Comparison of ENCODE assay signal across 9 cellular contexts in the genomic region with DNA sequence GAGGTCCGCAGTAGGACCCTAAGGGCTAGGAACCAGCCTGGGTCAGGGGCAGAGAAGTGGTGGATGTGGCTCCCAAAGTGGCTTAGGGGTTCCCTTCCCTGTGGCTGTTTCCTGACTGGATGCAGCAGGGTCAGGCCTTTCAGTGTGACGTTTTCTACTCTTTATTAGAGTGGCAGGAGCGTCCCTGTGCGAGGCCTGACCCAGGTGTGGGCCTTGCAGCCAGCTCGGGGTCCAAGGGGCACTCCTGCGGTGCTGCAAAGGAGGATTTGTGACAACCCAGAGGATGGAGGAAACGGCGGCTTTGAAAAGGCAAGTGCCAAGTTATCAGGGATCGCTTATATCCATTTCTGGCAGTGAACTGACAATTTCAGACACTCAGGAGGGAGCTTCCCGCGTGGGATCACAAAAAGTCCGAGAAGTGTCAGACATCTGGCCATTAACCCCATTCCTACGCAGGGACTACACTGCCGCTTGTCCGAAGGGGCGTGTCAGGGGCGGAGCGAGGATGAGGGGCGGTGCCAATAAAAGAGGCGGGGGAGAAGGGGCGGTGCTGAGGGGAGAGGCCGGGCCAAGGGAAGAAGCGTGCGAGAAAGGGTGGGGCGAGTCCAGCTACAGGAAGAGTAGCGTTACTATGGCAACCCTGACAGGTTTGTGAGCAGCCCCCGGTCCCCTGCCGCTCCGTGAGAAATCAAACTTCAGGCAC.
DNase-seq lines count a peak whose midpoint lies in the region; ATAC-seq, FAIRE-seq and TF ChIP-seq lines count a peak whose summit lies in the region.
"Had no signal": no experiment of that assay in that cellular context is flagged by ENCODE, and none has a peak within 500 bp of the region (broad histone marks: within the 10 kb centered on the region; RNA-seq: fewer than 3 reads in every experiment).

No MANE protein-coding gene starts in this region.

- peak overlapping the region; percentile 77 for H3K4me3 Mint-ChIP-seq in activated CD4-positive, alpha-beta memory T cell treated with anti-CD3 and anti-CD28 coated beads, Interleukin-2, amount 10 ng/mL, durations not matched to agents 7 days and 5 days
- peak overlapping the region; percentile 37 for H3K4me3 Mint-ChIP-seq in endothelial cell (ENCODE audit: unreplicated experiment)
- no peak overlapping the region for H3K4me3 Mint-ChIP-seq in GM23338

- H3K36me3 Mint-ChIP-seq in activated CD4-positive, alpha-beta memory T cell treated with anti-CD3 and anti-CD28 coated beads, Interleukin-2, amount 10 ng/mL, durations not matched to agents 7 days and 5 days (ENCODE audit: low read depth) = peaks cover 6% of the 10 kb centered on the region
- peaks cover 6% of the 10 kb centered on the region for H3K36me3 Mint-ChIP-seq in endothelial cell (ENCODE audit: low read depth, unreplicated experiment)
- H3K36me3 Mint-ChIP-seq in GM23338 (ENCODE audit: low read depth) = peaks cover 46% of the 10 kb centered on the region

- H3K9me2 ChIP-seq in GM23338 (ENCODE audit: insufficient read depth) = no peaks in the 10 kb centered on the region

- H3F3A ChIP-seq in GM23338 (replicated peaks; ENCODE audit: low read depth) = no peaks in the 10 kb centered on the region

- CTCF ChIA-PET in activated CD4-positive, alpha-beta memory T cell treated with anti-CD3 and anti-CD28 coated beads, Interleukin-2, amount 10 ng/mL, durations not matched to agents 7 days and 5 days (lab: Charles Lee) = interaction anchor here (1.5 kb wide), 1 partner anchor 26 kb away, joined by 4 read pairs; no protein-coding TSS in a partner anchor

- POLR2A ChIA-PET in activated CD4-positive, alpha-beta memory T cell treated with anti-CD3 and anti-CD28 coated beads, Interleukin-2, amount 10 ng/mL, durations not matched to agents 7 days and 5 days (lab: Charles Lee) = interaction anchor here (1.0 kb wide), 1 partner anchor 26 kb away, joined by 4 read pairs; no protein-coding TSS in a partner anchor

- H3K4me3 ChIP-seq in transverse colon (peak overlapping the region in 3 of 4 donors; percentile 37 to 66 (median 56)), GM23338 (no peak overlapping the region)

- no peak overlapping the region for H2AFZ ChIP-seq in GM23338

- no peaks in the 10 kb centered on the region for H3K79me2 ChIP-seq in GM23338 (replicated peaks; ENCODE audit: insufficient read depth)

- H3K4me2 ChIP-seq in GM23338 = no peak overlapping the region

- H3K27ac ChIP-seq in transverse colon (peak overlapping the region in 3 of 4 donors; percentile 59 to 76 (median 59)), GM23338 (ENCODE audit: low read depth) (no peak overlapping the region)

- H3K4me1 ChIP-seq in transverse colon = peaks cover 0 to 6% (median 2%) of the 10 kb centered on the region in 4 donors
- no peaks in the 10 kb centered on the region for H3K4me1 ChIP-seq in GM23338 (ENCODE audit: insufficient read depth)

- H4K20me1 ChIP-seq in GM23338 (replicated peaks; ENCODE audit: insufficient read depth) = no peaks in the 10 kb centered on the region

- TF ChIP-seq EP300 in transverse colon (IDR thresholded peaks at IDR 0.05; ENCODE audit: low read depth) = no peak

- H3K27me3 ChIP-seq in transverse colon (no peaks in the 10 kb centered on the region), GM23338 (ENCODE audit: insufficient read depth) (no peaks in the 10 kb centered on the region)

- WGBS in transverse colon (ENCODE audit: low coverage in 1 of 2), 2 donors = 60% methylated on average over 29 of the region's 29 CpGs; no CpG with 5 or more reads in 1 of the 2 donors

- H3K36me3 ChIP-seq in transverse colon (no peaks in the 10 kb centered on the region), GM23338 (ENCODE audit: insufficient read depth) (no peaks in the 10 kb centered on the region; the same call in 1 of the 2 replicates)

- intact Hi-C loops in posterior vena cava (cut with DNase I) (no loop called here), transverse colon (cut with DNase I; ENCODE audit: low total_unique reads) (no loop called here)

- ATAC-seq in GM23338 (no peak), GM18520 (IDR thresholded peaks at IDR 0.05; ENCODE audit: unreplicated experiment) (no peak)

- FAIRE-seq in GM12892 (lab: Jason Lieb, UNC) = no peak

- no peaks in the 10 kb centered on the region for H3K9me3 ChIP-seq in transverse colon

- DNase-seq in NCI-H1105 treated with DMSO at 0.1 percent for 48 hours (lab: John Stamatoyannopoulos, UW) (peak; percentile 64), endothelial cell (ENCODE audit: low spot score) (no peak), posterior vena cava (ENCODE audit: low spot score) (peak; percentile 94), transverse colon (peak; percentile 29), GM23338 (ENCODE audit: low spot score) (no peak), GM12892 (ENCODE audit: insufficient read length) (no peak)
- peak; percentile 64 for DNase-seq in activated CD4-positive, alpha-beta memory T cell treated with anti-CD3 and anti-CD28 coated beads, Interleukin-2, amount 10 ng/mL, durations not matched to agents 7 days and 5 days
- DNase-seq: IMR-90 had no signal

- in situ Hi-C loops in transverse colon (cut with MboI; ENCODE audit: low pct_ligation_motif_present in 1 of 4, low pct_unique_long_range_greater_than_20kb in 1 of 4, low sequenced_read_pairs in 3 of 4) = no loop called here

- H3K27me3 Mint-ChIP-seq in activated CD4-positive, alpha-beta memory T cell treated with anti-CD3 and anti-CD28 coated beads, Interleukin-2, amount 10 ng/mL, durations not matched to agents 7 days and 5 days = no peaks in the 10 kb centered on the region
- H3K27me3 Mint-ChIP-seq in endothelial cell (ENCODE audit: unreplicated experiment) = peaks cover 9% of the 10 kb centered on the region
- H3K27me3 Mint-ChIP-seq in GM23338 (ENCODE audit: insufficient read depth, low read depth, poor library complexity) = no peaks in the 10 kb centered on the region

- TF ChIP-seq CTCF in endothelial cell (IDR thresholded peaks at IDR 0.05; ENCODE audit: unreplicated experiment) (no peak), transverse colon (IDR thresholded peaks at IDR 0.05) (no peak), GM23338 (conservative IDR thresholded peaks at IDR 0.05; ENCODE audit: low read depth in 2 of 2) (no peak)

- peaks cover 28% of the 10 kb centered on the region for H3K9me3 Mint-ChIP-seq in activated CD4-positive, alpha-beta memory T cell treated with anti-CD3 and anti-CD28 coated beads, Interleukin-2, amount 10 ng/mL, durations not matched to agents 7 days and 5 days
- H3K9me3 Mint-ChIP-seq in endothelial cell (ENCODE audit: unreplicated experiment) (peaks cover 43% of the 10 kb centered on the region), GM23338 (peaks cover 93% of the 10 kb centered on the region)

- TF ChIP-seq POLR2A in transverse colon (IDR thresholded peaks at IDR 0.05) = no peak
- no peak for TF ChIP-seq POLR2A in GM12892 (IDR thresholded peaks at IDR 0.05; ENCODE audit: low read depth, low read length)

- H3K4me1 Mint-ChIP-seq in activated CD4-positive, alpha-beta memory T cell treated with anti-CD3 and anti-CD28 coated beads, Interleukin-2, amount 10 ng/mL, durations not matched to agents 7 days and 5 days = peaks cover 5% of the 10 kb centered on the region
- no peaks in the 10 kb centered on the region for H3K4me1 Mint-ChIP-seq in endothelial cell (ENCODE audit: unreplicated experiment)
- H3K4me1 Mint-ChIP-seq in GM23338 = no peaks in the 10 kb centered on the region

- H3K27ac Mint-ChIP-seq in activated CD4-positive, alpha-beta memory T cell treated with anti-CD3 and anti-CD28 coated beads, Interleukin-2, amount 10 ng/mL, durations not matched to agents 7 days and 5 days = peak overlapping the region; percentile 68
- H3K27ac Mint-ChIP-seq in endothelial cell (ENCODE audit: unreplicated experiment) (no peak overlapping the region), GM23338 (no peak overlapping the region)

TF ChIP-seq in GM23338, 12 proteins besides CTCF, POLR2A, EP300 and RAD21 (continues in another document):
- TF ChIP-seq EZH2phosphoT487 (IDR thresholded peaks at IDR 0.05; ENCODE audit: unreplicated experiment) = no peak

Comparison
In these comparisons a context has a peak if more than half of its experiments do, and no peak if none do; other contexts are left out.
1. DNase-seq: peak in NCI-H1105 treated with DMSO at 0.1 percent for 48 hours (single experiment), activated CD4-positive, alpha-beta memory T cell treated with anti-CD3 and anti-CD28 coated beads, Interleukin-2, amount 10 ng/mL, durations not matched to agents 7 days and 5 days (single experiment), posterior vena cava (single experiment) and transverse colon (single experiment); none in endothelial cell (single experiment), GM23338 (single experiment) and GM12892 (single experiment).